ENCODE assay signal across 1 cellular context in genomic region chr12:109736552-109737108, GRCh38.
TF ChIP-seq lines count a peak whose summit lies in the region.

No MANE protein-coding gene starts in this region.

TF ChIP-seq in K562, 482 proteins besides CTCF, POLR2A, EP300 and RAD21 (continued from another document and continues in another):
- TF ChIP-seq ZNF318 (IDR thresholded peaks at IDR 0.05; ENCODE audit: borderline replicate concordance in 1 of 2, low read depth in 1 of 2) (no peak), CC2D1A (IDR thresholded peaks at IDR 0.05) (no peak), CREB1 (IDR thresholded peaks at IDR 0.05) (0 out of 2 replicates have a peak, but pooled peaks have one; percentile 45), CREB1 (CRISPR knock-in tag; IDR thresholded peaks at IDR 0.05) (peak; percentile 48; the same call in 1 of the 2 replicates), ERF (CRISPR knock-in tag; IDR thresholded peaks at IDR 0.05) (no peak), RCOR1 (IDR thresholded peaks at IDR 0.05; ENCODE audit: borderline replicate concordance in 1 of 2, low read depth in 2 of 2, low read length in 2 of 2) (peak in 1 of 2 experiments; percentile 67; a peak in 2 of 4 replicates), TCF7 (IDR thresholded peaks at IDR 0.05; ENCODE audit: borderline replicate concordance) (no peak), ZNF511 (CRISPR knock-in tag; IDR thresholded peaks at IDR 0.05) (0 out of 2 replicates have a peak, but pooled peaks have one; percentile 61), CXXC5 (CRISPR knock-in tag; IDR thresholded peaks at IDR 0.05) (no peak), E2F3 (CRISPR knock-in tag; IDR thresholded peaks at IDR 0.05) (no peak), NRF1 (conservative IDR thresholded peaks at IDR 0.05 in 1 of 2, IDR thresholded peaks at IDR 0.05 in 1 of 2) (peak; percentile 43 to 46; a peak in 3 of 4 replicates), IRF2 (CRISPR knock-in tag; IDR thresholded peaks at IDR 0.05) (no peak), NFIC (IDR thresholded peaks at IDR 0.05) (no peak), ZNF197 (CRISPR knock-in tag; IDR thresholded peaks at IDR 0.05; ENCODE audit: low read depth) (no peak), ZNF408 (CRISPR knock-in tag; IDR thresholded peaks at IDR 0.05; ENCODE audit: low read depth) (no peak), ELK3 (CRISPR knock-in tag; IDR thresholded peaks at IDR 0.05) (no peak), SPI1 (IDR thresholded peaks at IDR 0.05; ENCODE audit: borderline replicate concordance, low read depth, low read length) (no peak), MAFF (IDR thresholded peaks at IDR 0.05; ENCODE audit: low read length) (no peak), SLC30A9 (CRISPR knock-in tag; IDR thresholded peaks at IDR 0.05) (no peak), MAZ (CRISPR knock-in tag; conservative IDR thresholded peaks at IDR 0.05 in 1 of 2, IDR thresholded peaks at IDR 0.05 in 1 of 2) (peak; percentile 45 to 61; a peak in 2 of 4 replicates), HNRNPK (IDR thresholded peaks at IDR 0.05; ENCODE audit: low read depth, low read length, poor library complexity, severe bottlenecking) (no peak), ZNF644 (tag; IDR thresholded peaks at IDR 0.05; ENCODE audit: low read depth) (no peak), HNRNPUL1 (IDR thresholded peaks at IDR 0.05; ENCODE audit: low read length) (no peak), RAD51 (IDR thresholded peaks at IDR 0.05; ENCODE audit: borderline replicate concordance, low read depth) (no peak), SMARCE1 (IDR thresholded peaks at IDR 0.05) (no peak), CBFB (CRISPR knock-in tag; IDR thresholded peaks at IDR 0.05) (no peak), ZC3H8 (IDR thresholded peaks at IDR 0.05) (no peak), BMI1 (IDR thresholded peaks at IDR 0.05; ENCODE audit: low read length) (0 out of 2 replicates have a peak, but pooled peaks have one; percentile 31), NCOR1 (IDR thresholded peaks at IDR 0.05) (no peak), STAT5A (IDR thresholded peaks at IDR 0.05; ENCODE audit: borderline replicate concordance, low read length) (no peak), RFX7 (CRISPR knock-in tag; IDR thresholded peaks at IDR 0.05) (no peak), LCOR (CRISPR knock-in tag; IDR thresholded peaks at IDR 0.05) (no peak), U2AF2 (optimal IDR thresholded peaks at IDR 0.05; ENCODE audit: low read depth, low read length) (no peak), ZNF146 (CRISPR knock-in tag; IDR thresholded peaks at IDR 0.05; ENCODE audit: unreplicated experiment) (no peak), ZNF253 (CRISPR knock-in tag; conservative IDR thresholded peaks at IDR 0.05) (no peak), ETS1 (conservative IDR thresholded peaks at IDR 0.05; ENCODE audit: control insufficient read depth, low read depth, low read length) (peak; percentile 68; the same call in 1 of the 2 replicates), SMARCA4 (IDR thresholded peaks at IDR 0.05) (no peak), DDX20 (tag; IDR thresholded peaks at IDR 0.05; ENCODE audit: low read depth) (no peak)
- TF ChIP-seq, protein P1, sequence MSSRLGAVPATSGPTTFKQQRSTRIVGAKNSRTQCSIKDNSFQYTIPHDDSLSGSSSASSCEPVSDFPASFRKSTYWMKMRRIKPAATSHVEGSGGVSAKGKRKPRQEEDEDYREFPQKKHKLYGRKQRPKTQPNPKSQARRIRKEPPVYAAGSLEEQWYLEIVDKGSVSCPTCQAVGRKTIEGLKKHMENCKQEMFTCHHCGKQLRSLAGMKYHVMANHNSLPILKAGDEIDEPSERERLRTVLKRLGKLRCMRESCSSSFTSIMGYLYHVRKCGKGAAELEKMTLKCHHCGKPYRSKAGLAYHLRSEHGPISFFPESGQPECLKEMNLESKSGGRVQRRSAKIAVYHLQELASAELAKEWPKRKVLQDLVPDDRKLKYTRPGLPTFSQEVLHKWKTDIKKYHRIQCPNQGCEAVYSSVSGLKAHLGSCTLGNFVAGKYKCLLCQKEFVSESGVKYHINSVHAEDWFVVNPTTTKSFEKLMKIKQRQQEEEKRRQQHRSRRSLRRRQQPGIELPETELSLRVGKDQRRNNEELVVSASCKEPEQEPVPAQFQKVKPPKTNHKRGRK (tag; IDR thresholded peaks at IDR 0.05): no peak
- TF ChIP-seq, protein P2, sequence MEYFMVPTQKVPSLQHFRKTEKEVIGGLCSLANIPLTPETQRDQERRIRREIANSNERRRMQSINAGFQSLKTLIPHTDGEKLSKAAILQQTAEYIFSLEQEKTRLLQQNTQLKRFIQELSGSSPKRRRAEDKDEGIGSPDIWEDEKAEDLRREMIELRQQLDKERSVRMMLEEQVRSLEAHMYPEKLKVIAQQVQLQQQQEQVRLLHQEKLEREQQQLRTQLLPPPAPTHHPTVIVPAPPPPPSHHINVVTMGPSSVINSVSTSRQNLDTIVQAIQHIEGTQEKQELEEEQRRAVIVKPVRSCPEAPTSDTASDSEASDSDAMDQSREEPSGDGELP (CRISPR knock-in tag; IDR thresholded peaks at IDR 0.05; ENCODE audit: borderline replicate concordance): peak; percentile 72
- TF ChIP-seq, protein P3, sequence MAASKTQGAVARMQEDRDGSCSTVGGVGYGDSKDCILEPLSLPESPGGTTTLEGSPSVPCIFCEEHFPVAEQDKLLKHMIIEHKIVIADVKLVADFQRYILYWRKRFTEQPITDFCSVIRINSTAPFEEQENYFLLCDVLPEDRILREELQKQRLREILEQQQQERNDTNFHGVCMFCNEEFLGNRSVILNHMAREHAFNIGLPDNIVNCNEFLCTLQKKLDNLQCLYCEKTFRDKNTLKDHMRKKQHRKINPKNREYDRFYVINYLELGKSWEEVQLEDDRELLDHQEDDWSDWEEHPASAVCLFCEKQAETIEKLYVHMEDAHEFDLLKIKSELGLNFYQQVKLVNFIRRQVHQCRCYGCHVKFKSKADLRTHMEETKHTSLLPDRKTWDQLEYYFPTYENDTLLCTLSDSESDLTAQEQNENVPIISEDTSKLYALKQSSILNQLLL (CRISPR knock-in tag; IDR thresholded peaks at IDR 0.05; ENCODE audit: borderline replicate concordance): no peak
- TF ChIP-seq, protein P4, sequence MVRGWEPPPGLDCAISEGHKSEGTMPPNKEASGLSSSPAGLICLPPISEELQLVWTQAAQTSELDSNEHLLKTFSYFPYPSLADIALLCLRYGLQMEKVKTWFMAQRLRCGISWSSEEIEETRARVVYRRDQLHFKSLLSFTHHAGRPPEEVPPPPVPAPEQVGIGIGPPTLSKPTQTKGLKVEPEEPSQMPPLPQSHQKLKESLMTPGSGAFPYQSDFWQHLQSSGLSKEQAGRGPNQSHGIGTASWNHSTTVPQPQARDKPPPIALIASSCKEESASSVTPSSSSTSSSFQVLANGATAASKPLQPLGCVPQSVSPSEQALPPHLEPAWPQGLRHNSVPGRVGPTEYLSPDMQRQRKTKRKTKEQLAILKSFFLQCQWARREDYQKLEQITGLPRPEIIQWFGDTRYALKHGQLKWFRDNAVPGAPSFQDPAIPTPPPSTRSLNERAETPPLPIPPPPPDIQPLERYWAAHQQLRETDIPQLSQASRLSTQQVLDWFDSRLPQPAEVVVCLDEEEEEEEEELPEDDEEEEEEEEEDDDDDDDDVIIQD (CRISPR knock-in tag; IDR thresholded peaks at IDR 0.05): no peak
- TF ChIP-seq, protein P5, sequence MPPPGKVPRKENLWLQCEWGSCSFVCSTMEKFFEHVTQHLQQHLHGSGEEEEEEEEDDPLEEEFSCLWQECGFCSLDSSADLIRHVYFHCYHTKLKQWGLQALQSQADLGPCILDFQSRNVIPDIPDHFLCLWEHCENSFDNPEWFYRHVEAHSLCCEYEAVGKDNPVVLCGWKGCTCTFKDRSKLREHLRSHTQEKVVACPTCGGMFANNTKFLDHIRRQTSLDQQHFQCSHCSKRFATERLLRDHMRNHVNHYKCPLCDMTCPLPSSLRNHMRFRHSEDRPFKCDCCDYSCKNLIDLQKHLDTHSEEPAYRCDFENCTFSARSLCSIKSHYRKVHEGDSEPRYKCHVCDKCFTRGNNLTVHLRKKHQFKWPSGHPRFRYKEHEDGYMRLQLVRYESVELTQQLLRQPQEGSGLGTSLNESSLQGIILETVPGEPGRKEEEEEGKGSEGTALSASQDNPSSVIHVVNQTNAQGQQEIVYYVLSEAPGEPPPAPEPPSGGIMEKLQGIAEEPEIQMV (tag; conservative IDR thresholded peaks at IDR 0.05; ENCODE audit: low read depth): no peak
- TF ChIP-seq, protein P6, sequence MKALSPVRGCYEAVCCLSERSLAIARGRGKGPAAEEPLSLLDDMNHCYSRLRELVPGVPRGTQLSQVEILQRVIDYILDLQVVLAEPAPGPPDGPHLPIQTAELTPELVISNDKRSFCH (CRISPR knock-in tag; IDR thresholded peaks at IDR 0.05): no peak
- TF ChIP-seq, protein P6 (tag; IDR thresholded peaks at IDR 0.05): no peak
- TF ChIP-seq, protein P7, sequence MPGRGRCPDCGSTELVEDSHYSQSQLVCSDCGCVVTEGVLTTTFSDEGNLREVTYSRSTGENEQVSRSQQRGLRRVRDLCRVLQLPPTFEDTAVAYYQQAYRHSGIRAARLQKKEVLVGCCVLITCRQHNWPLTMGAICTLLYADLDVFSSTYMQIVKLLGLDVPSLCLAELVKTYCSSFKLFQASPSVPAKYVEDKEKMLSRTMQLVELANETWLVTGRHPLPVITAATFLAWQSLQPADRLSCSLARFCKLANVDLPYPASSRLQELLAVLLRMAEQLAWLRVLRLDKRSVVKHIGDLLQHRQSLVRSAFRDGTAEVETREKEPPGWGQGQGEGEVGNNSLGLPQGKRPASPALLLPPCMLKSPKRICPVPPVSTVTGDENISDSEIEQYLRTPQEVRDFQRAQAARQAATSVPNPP (IDR thresholded peaks at IDR 0.05; ENCODE audit: borderline replicate concordance, insufficient read depth, insufficient read length): no peak
